Comparison of ENCODE assay signal across 10 cellular contexts in the genomic region with DNA sequence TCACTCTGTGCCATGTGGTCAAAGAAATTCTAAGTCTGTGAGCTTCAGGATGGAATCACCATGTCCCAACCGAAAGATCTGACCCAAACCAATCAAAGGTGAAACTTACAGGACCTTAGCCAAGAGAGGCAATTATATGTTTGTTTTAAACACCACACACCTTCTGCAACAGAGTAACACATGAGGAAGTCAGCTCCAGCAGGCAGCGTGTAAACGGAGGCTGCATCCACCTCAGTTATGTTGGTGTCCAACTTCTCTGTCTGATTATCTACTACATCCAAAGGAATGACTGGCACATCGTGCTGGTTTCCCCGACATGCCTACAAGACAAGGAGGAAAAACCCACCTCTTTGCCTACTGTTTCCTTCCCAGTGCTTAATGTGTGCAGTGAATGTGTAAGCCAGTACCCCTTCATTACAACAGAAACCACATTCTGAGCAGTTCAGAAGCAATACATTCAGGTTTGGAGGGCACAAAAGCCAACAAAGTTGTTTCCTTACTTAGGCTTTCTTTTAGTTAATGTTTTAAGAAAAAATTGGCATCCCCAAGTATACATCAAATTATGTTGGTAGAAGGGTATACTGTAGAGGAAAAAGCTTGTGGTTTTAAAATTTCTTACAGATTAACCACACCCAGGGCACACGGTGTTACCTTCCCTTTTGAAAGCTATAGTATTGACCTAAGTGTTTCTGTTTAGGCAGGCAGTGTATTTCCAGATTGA. TPM values are rescaled to one million over a fixed set of nuclear protein-coding genes. Genes with fewer than 3 reads are reported as not detected.
A peak's percentile ranks its signal among the peaks of the same experiment; 100 is the strongest.
DNase-seq lines count a peak whose midpoint lies in the region; ATAC-seq and TF ChIP-seq lines count a peak whose summit lies in the region.
"Had no signal": no experiment of that assay in that cellular context is flagged by ENCODE, and none has a peak within 500 bp of the region (broad histone marks: within the 10 kb centered on the region; RNA-seq: fewer than 3 reads in every experiment).

No MANE protein-coding gene starts in this region.

- peak; percentile 87 to 89 for ATAC-seq in CD4-positive, CD25-positive, alpha-beta regulatory T cell (ENCODE audit: low read depth in 2 of 2)
- ATAC-seq in GM19043 (IDR thresholded peaks at IDR 0.05; ENCODE audit: low read depth, unreplicated experiment) (peak; percentile 89), HG02884 (IDR thresholded peaks at IDR 0.05; ENCODE audit: unreplicated experiment) (peak; percentile 77)

- peaks cover 23% of the 10 kb centered on the region for H3K4me1 ChIP-seq in CD4-positive, CD25-positive, alpha-beta regulatory T cell (ENCODE audit: control insufficient read depth, insufficient read depth, low read length, poor library complexity, severe bottlenecking)
- no peaks in the 10 kb centered on the region for H3K4me1 ChIP-seq in neural progenitor cell
- H3K4me1 ChIP-seq: SJSA1 had no signal

- peaks cover 27 to 45% (median 34%) of the 10 kb centered on the region in 4 donors for H3K4me1 Mint-ChIP-seq in CD4-positive, CD25-positive, alpha-beta regulatory T cell
- peaks cover 22% of the 10 kb centered on the region for H3K4me1 Mint-ChIP-seq in T-helper 1 cell treated with Interleukin-12 subunit alpha and Interleukin-12 subunit beta and Interleukin-4 antibody, amounts not matched to agents 30 μg/mL and 1 μg/mL, for 36 hours (ENCODE audit: low read depth)
- no peaks in the 10 kb centered on the region for H3K4me1 Mint-ChIP-seq in neural progenitor cell

- H3K27ac Mint-ChIP-seq in CD4-positive, CD25-positive, alpha-beta regulatory T cell: peak overlapping the region; percentile 75 to 95 (median 89)
- peak overlapping the region; percentile 62 for H3K27ac Mint-ChIP-seq in T-helper 1 cell treated with Interleukin-12 subunit alpha and Interleukin-12 subunit beta and Interleukin-4 antibody, amounts not matched to agents 30 μg/mL and 1 μg/mL, for 36 hours
- no peak overlapping the region for H3K27ac Mint-ChIP-seq in neural progenitor cell

- H3K36me3 Mint-ChIP-seq in CD4-positive, CD25-positive, alpha-beta regulatory T cell: peaks cover 47% of the 10 kb centered on the region
- peaks cover 49% of the 10 kb centered on the region for H3K36me3 Mint-ChIP-seq in T-helper 1 cell treated with Interleukin-12 subunit alpha and Interleukin-12 subunit beta and Interleukin-4 antibody, amounts not matched to agents 30 μg/mL and 1 μg/mL, for 36 hours (ENCODE audit: low read depth)
- peaks cover 44% of the 10 kb centered on the region for H3K36me3 Mint-ChIP-seq in neural progenitor cell

- peak overlapping the region; percentile 64 for H3K27ac ChIP-seq in CD4-positive, CD25-positive, alpha-beta regulatory T cell (ENCODE audit: insufficient read depth, low read length, poor library complexity, severe bottlenecking)
- H3K27ac ChIP-seq in neural progenitor cell: no peak overlapping the region
- H3K27ac ChIP-seq: SJSA1 had no signal

- no peak overlapping the region for H2AFZ ChIP-seq in neural progenitor cell (replicated peaks)

- no peaks in the 10 kb centered on the region for H3K27me3 ChIP-seq in CD4-positive, CD25-positive, alpha-beta regulatory T cell (ENCODE audit: control insufficient read depth, insufficient read depth, low read length)
- no peaks in the 10 kb centered on the region for H3K27me3 ChIP-seq in neural progenitor cell
- H3K27me3 ChIP-seq: SJSA1 had no signal

- peak overlapping the region; percentile 63 for H3K4me3 ChIP-seq in CD4-positive, CD25-positive, alpha-beta regulatory T cell (ENCODE audit: low read depth, low read length)
- no peak overlapping the region for H3K4me3 ChIP-seq in neural progenitor cell
- H3K4me3 ChIP-seq: SJSA1 had no signal

- no peaks in the 10 kb centered on the region for H3F3A ChIP-seq in neural progenitor cell (ENCODE audit: low read depth)

- H3K9me3 Mint-ChIP-seq in CD4-positive, CD25-positive, alpha-beta regulatory T cell: no peaks in the 10 kb centered on the region
- no peaks in the 10 kb centered on the region for H3K9me3 Mint-ChIP-seq in T-helper 1 cell treated with Interleukin-12 subunit alpha and Interleukin-12 subunit beta and Interleukin-4 antibody, amounts not matched to agents 30 μg/mL and 1 μg/mL, for 36 hours
- no peaks in the 10 kb centered on the region for H3K9me3 Mint-ChIP-seq in neural progenitor cell

- H3K9ac ChIP-seq in neural progenitor cell: no peak overlapping the region

- no peaks in the 10 kb centered on the region for H3K9me3 ChIP-seq in CD4-positive, CD25-positive, alpha-beta regulatory T cell (ENCODE audit: control insufficient read depth in 2 of 2, low read length in 2 of 2)
- H3K9me3 ChIP-seq in neural progenitor cell (ENCODE audit: low read depth): no peaks in the 10 kb centered on the region
- H3K9me3 ChIP-seq: SJSA1 had no signal

- peaks cover 47% of the 10 kb centered on the region for H3K36me3 ChIP-seq in CD4-positive, CD25-positive, alpha-beta regulatory T cell (ENCODE audit: control insufficient read depth, insufficient read depth, low read length)
- H3K36me3 ChIP-seq in neural progenitor cell: peaks cover 5% of the 10 kb centered on the region

- no peaks in the 10 kb centered on the region for H4K20me1 ChIP-seq in neural progenitor cell (ENCODE audit: low read depth)

- DNase-seq in CD4-positive, CD25-positive, alpha-beta regulatory T cell: peak in 2 of 3 donors; percentile 44 to 78
- no peak for DNase-seq in medulla oblongata (ENCODE audit: extremely low spot score)
- DNase-seq in anterior cingulate cortex (lab: John Stamatoyannopoulos, UW): no peak
- no peak for DNase-seq in neural progenitor cell (ENCODE audit: low spot score)
- no peak for DNase-seq in NCI-H1417 treated with DMSO at 0.1 percent for 48 hours (lab: John Stamatoyannopoulos, UW)
- DNase-seq: kidney had no signal

- no peaks in the 10 kb centered on the region for H3K27me3 Mint-ChIP-seq in CD4-positive, CD25-positive, alpha-beta regulatory T cell
- H3K27me3 Mint-ChIP-seq in T-helper 1 cell treated with Interleukin-12 subunit alpha and Interleukin-12 subunit beta and Interleukin-4 antibody, amounts not matched to agents 30 μg/mL and 1 μg/mL, for 36 hours (ENCODE audit: low read depth): no peaks in the 10 kb centered on the region
- H3K27me3 Mint-ChIP-seq in neural progenitor cell (ENCODE audit: insufficient read depth, low read depth): peaks cover 4% of the 10 kb centered on the region

- H3K4me2 ChIP-seq in neural progenitor cell: no peak overlapping the region

- TF ChIP-seq CTCF in neural progenitor cell (IDR thresholded peaks at IDR 0.05): no peak

- no peaks in the 10 kb centered on the region for H3K79me2 ChIP-seq in neural progenitor cell (ENCODE audit: low read depth)

- H3K4me3 Mint-ChIP-seq in CD4-positive, CD25-positive, alpha-beta regulatory T cell: peak overlapping the region; percentile 50 to 73 (median 62)
- peak overlapping the region; percentile 2 for H3K4me3 Mint-ChIP-seq in T-helper 1 cell treated with Interleukin-12 subunit alpha and Interleukin-12 subunit beta and Interleukin-4 antibody, amounts not matched to agents 30 μg/mL and 1 μg/mL, for 36 hours
- H3K4me3 Mint-ChIP-seq in neural progenitor cell: no peak overlapping the region

RNA-seq across cellular contexts. Expression of gene CASP6, which starts 12.4 kb away (rescaled TPM):
- total RNA-seq in CD4-positive, CD25-positive, alpha-beta regulatory T cell: 21.9 TPM
- polyA plus RNA-seq in CD4-positive, CD25-positive, alpha-beta regulatory T cell: 10 to 100 TPM; 64.5 to 88.4 (median 72.7) TPM
- 33.0 and 37.2 TPM in 2 replicates for total RNA-seq in neural progenitor cell (ENCODE audit: low replicate concordance)

RNA-seq across cellular contexts. Expression of gene PLA2G12A, which starts 39.0 kb away (rescaled TPM):
- 13.3 TPM for total RNA-seq in CD4-positive, CD25-positive, alpha-beta regulatory T cell
- 10 to 100 TPM; 36.3 to 48.4 (median 43.2) TPM for polyA plus RNA-seq in CD4-positive, CD25-positive, alpha-beta regulatory T cell
- total RNA-seq in neural progenitor cell (ENCODE audit: low replicate concordance): 8.1 and 17.8 TPM in 2 replicates

Comparison
In these comparisons a context has a peak if more than half of its experiments do, and no peak if none do; other contexts are left out.
1. DNase-seq: peak in CD4-positive, CD25-positive, alpha-beta regulatory T cell (2 of 3); none in medulla oblongata (single experiment), anterior cingulate cortex (0 of 58), neural progenitor cell (single experiment) and NCI-H1417 treated with DMSO at 0.1 percent for 48 hours (single experiment).
2. Peak in every context shown above with its lines, with median percentiles within 50 percentile points of each other: ATAC-seq.